Comparison of ENCODE assay signal across 25 cellular contexts in genomic region chr3:23435318-23435717, GRCh38.
DNase-seq lines count a peak whose midpoint lies in the region; ATAC-seq and TF ChIP-seq lines count a peak whose summit lies in the region.
"Had no signal": no experiment of that assay in that cellular context is flagged by ENCODE, and none has a peak within 500 bp of the region (broad histone marks: within the 10 kb centered on the region; RNA-seq: fewer than 3 reads in every experiment).

No MANE protein-coding gene starts in this region.

- peak overlapping the region; percentile 29 for H3K27ac Mint-ChIP-seq in activated CD8-positive, alpha-beta T cell treated with anti-CD3 and anti-CD28 coated beads, Interleukin-2, amount 10 ng/mL, durations not matched to agents 7 days and 5 days
- peak overlapping the region in 3 of 6 donors; percentile 48 to 89 (median 78) for H3K27ac Mint-ChIP-seq in naive B cell
- H3K27ac Mint-ChIP-seq: brain; CD4-positive, alpha-beta T cell had no signal

- no peak for TF ChIP-seq CTCF in RWPE1 (conservative IDR thresholded peaks at IDR 0.05; ENCODE audit: low read depth)

- POLR2A ChIA-PET in activated CD8-positive, alpha-beta T cell treated with anti-CD3 and anti-CD28 coated beads, Interleukin-2, amount 10 ng/mL, durations not matched to agents 7 days and 5 days (lab: Charles Lee), result no interaction called here
- POLR2A ChIA-PET in RWPE1 (lab: Yijun Ruan, JAX; ENCODE audit: low non-redundant PET), result no interaction called here

- no peaks in the 10 kb centered on the region for H3K27me3 Mint-ChIP-seq in activated CD8-positive, alpha-beta T cell treated with anti-CD3 and anti-CD28 coated beads, Interleukin-2, amount 10 ng/mL, durations not matched to agents 7 days and 5 days (ENCODE audit: low read depth)
- H3K27me3 Mint-ChIP-seq in naive B cell, result no peaks in the 10 kb centered on the region
- H3K27me3 Mint-ChIP-seq: brain; CD4-positive, alpha-beta T cell had no signal

- no peak overlapping the region for H3K27ac ChIP-seq in RWPE1
- H3K27ac ChIP-seq: A549, epithelial cell of prostate, gastroesophageal sphincter, ovary, transverse colon, VCaP had no signal

- CTCF ChIA-PET in activated CD8-positive, alpha-beta T cell treated with anti-CD3 and anti-CD28 coated beads, Interleukin-2, amount 10 ng/mL, durations not matched to agents 7 days and 5 days (lab: Charles Lee), result no interaction called here
- CTCF ChIA-PET in RWPE1 (lab: Yijun Ruan, JAX), result interaction anchor here (0.6 kb wide), 1 partner anchor 533 kb away, joined by 3 read pairs; no protein-coding TSS in a partner anchor

- no peak overlapping the region for H3K4me3 Mint-ChIP-seq in activated CD8-positive, alpha-beta T cell treated with anti-CD3 and anti-CD28 coated beads, Interleukin-2, amount 10 ng/mL, durations not matched to agents 7 days and 5 days
- peak overlapping the region in 1 of 8 donors; percentile 7 for H3K4me3 Mint-ChIP-seq in naive B cell
- H3K4me3 Mint-ChIP-seq: brain; CD4-positive, alpha-beta T cell had no signal

- peaks cover 3% of the 10 kb centered on the region for H3K36me3 Mint-ChIP-seq in activated CD8-positive, alpha-beta T cell treated with anti-CD3 and anti-CD28 coated beads, Interleukin-2, amount 10 ng/mL, durations not matched to agents 7 days and 5 days (ENCODE audit: low read depth)
- H3K36me3 Mint-ChIP-seq in naive B cell, result no peaks in the 10 kb centered on the region
- H3K36me3 Mint-ChIP-seq: brain had no signal

- peak; percentile 14 for DNase-seq in NCI-H82 (lab: John Stamatoyannopoulos, UW)
- DNase-seq in NCI-H82 treated with DMSO at 0.1 percent for 48 hours (lab: John Stamatoyannopoulos, UW; ENCODE audit: unreplicated experiment), result no peak
- peak; percentile 26 to 50 for DNase-seq in Kasumi-1 (lab: John Stamatoyannopoulos, UW)
- DNase-seq in activated CD8-positive, alpha-beta T cell treated with anti-CD3 and anti-CD28 coated beads, Interleukin-2, amount 10 ng/mL, durations not matched to agents 7 days and 5 days, result no peak
- no peak for DNase-seq in naive B cell
- DNase-seq in activated CD8-positive, alpha-beta memory T cell treated with anti-CD3 and anti-CD28 coated beads, Interleukin-2, amount 50 U/mL, for 48 hours, result no peak
- no peak for DNase-seq in NCI-H2227 treated with DMSO at 0.1 percent for 48 hours (lab: John Stamatoyannopoulos, UW)
- DNase-seq in RWPE1 (ENCODE audit: low spot score), result no peak
- DNase-seq: CD4-positive, alpha-beta T cell; cortex of kidney; EL; IMR-90; NCI-H1436; NCI-H446; ovary; stimulated activated CD4-positive, alpha-beta T cell treated with anti-CD3 and anti-CD28 coated beads, Interleukin-4, amount 100 ng/mL, for 1 hour; stimulated activated CD8-positive, alpha-beta memory T cell treated with anti-CD3 and anti-CD28 coated beads, Interleukin-4, amount 100 ng/mL, for 48 hours; SW 1271; transverse colon had no signal

- no peaks in the 10 kb centered on the region for H3K9me3 Mint-ChIP-seq in activated CD8-positive, alpha-beta T cell treated with anti-CD3 and anti-CD28 coated beads, Interleukin-2, amount 10 ng/mL, durations not matched to agents 7 days and 5 days (ENCODE audit: insufficient read depth)
- peaks cover 0 to 3% (median 0%) of the 10 kb centered on the region in 7 donors for H3K9me3 Mint-ChIP-seq in naive B cell
- H3K9me3 Mint-ChIP-seq: CD4-positive, alpha-beta T cell had no signal

- ATAC-seq in activated CD8-positive, alpha-beta T cell treated with anti-CD3 and anti-CD28 coated beads, Interleukin-2, amount 10 ng/mL, durations not matched to agents 7 days and 5 days, result no peak
- ATAC-seq in naive B cell (ENCODE audit: low read depth in 2 of 2), result peak; percentile 41 to 60
- ATAC-seq: gastroesophageal sphincter, Panc1 had no signal

- peaks cover 42% of the 10 kb centered on the region for H3K4me1 Mint-ChIP-seq in activated CD8-positive, alpha-beta T cell treated with anti-CD3 and anti-CD28 coated beads, Interleukin-2, amount 10 ng/mL, durations not matched to agents 7 days and 5 days (ENCODE audit: low read depth)
- peaks cover 50 to 54% (median 53%) of the 10 kb centered on the region in 3 donors for H3K4me1 Mint-ChIP-seq in naive B cell

Comparison
In these comparisons a context has a peak if more than half of its experiments do, and no peak if none do; other contexts are left out.
1. DNase-seq: peak in NCI-H82 (single experiment) and Kasumi-1 (2 of 2); none in NCI-H82 treated with DMSO at 0.1 percent for 48 hours (single experiment), activated CD8-positive, alpha-beta T cell treated with anti-CD3 and anti-CD28 coated beads, Interleukin-2, amount 10 ng/mL, durations not matched to agents 7 days and 5 days (single experiment), naive B cell (single experiment), activated CD8-positive, alpha-beta memory T cell treated with anti-CD3 and anti-CD28 coated beads, Interleukin-2, amount 50 U/mL, for 48 hours (single experiment), NCI-H2227 treated with DMSO at 0.1 percent for 48 hours (single experiment) and RWPE1 (single experiment).